ENCODE assay signal across 21 cellular contexts in the genomic region with DNA sequence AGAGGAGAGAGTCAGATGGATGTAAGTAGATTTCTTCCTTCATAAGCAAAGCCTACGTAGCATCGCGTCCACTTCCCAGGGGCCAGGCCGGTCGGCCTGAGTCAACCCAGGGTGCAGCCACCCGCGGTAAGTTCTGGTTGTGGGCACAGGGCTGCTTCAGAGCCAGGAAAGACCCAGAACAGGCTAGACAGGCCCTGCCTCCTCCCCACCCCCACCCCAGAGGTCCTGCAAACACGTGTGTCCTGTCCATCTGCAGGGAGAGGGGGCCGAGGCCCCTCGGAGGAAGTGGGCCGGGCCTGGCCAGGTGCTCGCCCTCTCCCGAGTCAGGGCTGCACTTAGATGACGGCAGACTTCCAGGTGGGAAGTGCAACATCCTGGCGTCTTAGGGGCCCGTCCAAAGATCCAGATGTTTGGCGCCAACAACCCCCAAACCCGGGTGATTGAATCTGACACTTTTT.
DNase-seq lines count a peak whose midpoint lies in the region; ATAC-seq and TF ChIP-seq lines count a peak whose summit lies in the region.
"Had no signal": no experiment of that assay in that cellular context is flagged by ENCODE, and none has a peak within 500 bp of the region (broad histone marks: within the 10 kb centered on the region; RNA-seq: fewer than 3 reads in every experiment).

No MANE protein-coding gene starts in this region.

- no peak overlapping the region for H3K27ac Mint-ChIP-seq in chondrocyte (ENCODE audit: unreplicated experiment)
- H3K27ac Mint-ChIP-seq: activated naive CD4-positive, alpha-beta T cell treated with anti-CD3 and anti-CD28 coated beads, Interleukin-2, amount 50 U/mL, for 72 hours; CD8-positive, alpha-beta memory T cell had no signal

- peaks cover 7% of the 10 kb centered on the region for H3K4me1 Mint-ChIP-seq in chondrocyte (ENCODE audit: low read depth)
- H3K4me1 Mint-ChIP-seq: CD8-positive, alpha-beta memory T cell had no signal

- no peaks in the 10 kb centered on the region for H3K27me3 Mint-ChIP-seq in chondrocyte (ENCODE audit: low read depth)

- H3K27me3 ChIP-seq in H7 (ENCODE audit: control insufficient read depth, insufficient read depth, low read length) (no peaks in the 10 kb centered on the region), lung (ENCODE audit: control insufficient read depth, insufficient read depth) (peaks cover 4% of the 10 kb centered on the region), tibial artery (peaks cover 0 to 3% of the 10 kb centered on the region in 2 donors)
- H3K27me3 ChIP-seq: ovary had no signal

- no peak overlapping the region for H3K27ac ChIP-seq in lung (ENCODE audit: low read depth in 1 of 2, low read length in 1 of 2)
- H3K27ac ChIP-seq in tibial artery = no peak overlapping the region
- H3K27ac ChIP-seq: ovary had no signal

- no peak for ATAC-seq in lung (ENCODE audit: insufficient read depth, low FRiP score)
- ATAC-seq in GM19467 (IDR thresholded peaks at IDR 0.05; ENCODE audit: unreplicated experiment) = no peak
- ATAC-seq in GM18858 (IDR thresholded peaks at IDR 0.05; ENCODE audit: unreplicated experiment) = no peak
- ATAC-seq in HG03159 (IDR thresholded peaks at IDR 0.05; ENCODE audit: unreplicated experiment) = no peak
- ATAC-seq: activated CD4-positive, CD25-positive, alpha-beta regulatory T cell treated with anti-CD3 and anti-CD28 coated beads, Interleukin-2, amount 50 U/mL, for 24 hours; activated naive CD4-positive, alpha-beta T cell treated with anti-CD3 and anti-CD28 coated beads, Interleukin-2, amount 50 U/mL, for 72 hours; PC-3 had no signal

- H3K36me3 Mint-ChIP-seq in chondrocyte (ENCODE audit: low read depth) = no peaks in the 10 kb centered on the region
- H3K36me3 Mint-ChIP-seq: CD8-positive, alpha-beta memory T cell had no signal

- H3K4me3 ChIP-seq in H7 (ENCODE audit: insufficient read depth, low read depth, low read length) = no peak overlapping the region
- H3K4me3 ChIP-seq in lung = no peak overlapping the region
- H3K4me3 ChIP-seq in tibial artery = no peak overlapping the region
- H3K4me3 ChIP-seq: ovary had no signal

- no peak overlapping the region for H3K4me3 Mint-ChIP-seq in chondrocyte (ENCODE audit: unreplicated experiment)
- H3K4me3 Mint-ChIP-seq: CD8-positive, alpha-beta memory T cell had no signal

- no peaks in the 10 kb centered on the region for H3K9me3 Mint-ChIP-seq in chondrocyte (ENCODE audit: low read depth)

- DNase-seq in H7 = peak; percentile 35
- DNase-seq in chondrocyte (ENCODE audit: low spot score) = peak; percentile 43
- peak; percentile 24 for DNase-seq in lung (ENCODE audit: low spot score)
- DNase-seq in tibial artery = peak; percentile 5 to 20
- DNase-seq: central memory CD4-positive, alpha-beta T cell; foreskin fibroblast; GF-D8; hippocampal formation; mammary epithelial cell; NCI-H1048; NCI-H1930; NCI-H2227 treated with DMSO at 0.1 percent for 48 hours; PC-3; substantia nigra had no signal

- 53 to 60% methylated on average over 18 of the region's 18 CpGs for WGBS in lung, 2 donors

- H3K36me3 ChIP-seq in H7 (replicated peaks; ENCODE audit: control insufficient read depth, insufficient read depth, low read length) (no peaks in the 10 kb centered on the region), lung (ENCODE audit: control insufficient read depth in 2 of 2, insufficient read depth in 2 of 2, low read length in 2 of 2) (no peaks in the 10 kb centered on the region), tibial artery (no peaks in the 10 kb centered on the region)
- H3K36me3 ChIP-seq: ovary had no signal

- H3K9me3 ChIP-seq in lung (ENCODE audit: control insufficient read depth in 2 of 2, insufficient read depth in 1 of 2, low read length in 1 of 2) = peaks cover 0 to 5% of the 10 kb centered on the region in 2 donors
- H3K9me3 ChIP-seq in tibial artery = no peaks in the 10 kb centered on the region
- H3K9me3 ChIP-seq: ovary had no signal

- intact Hi-C loops in tibial artery (cut with DNase I; ENCODE audit: low total_unique reads) = loop anchor here (2.0 kb wide), 1 partner anchor 20 kb away; no protein-coding TSS in a partner anchor

- no peaks in the 10 kb centered on the region for H3K4me1 ChIP-seq in lung (ENCODE audit: control insufficient read depth in 2 of 2, insufficient read depth in 2 of 2, low read length in 2 of 2)
- H3K4me1 ChIP-seq in tibial artery = no peaks in the 10 kb centered on the region

- TF ChIP-seq CTCF in chondrocyte (IDR thresholded peaks at IDR 0.05) (no peak), lung (IDR thresholded peaks at IDR 0.05; ENCODE audit: control extremely low read depth, extremely low read depth) (no peak), tibial artery (IDR thresholded peaks at IDR 0.05) (no peak)
